ENCODE assay signal across 10 cellular contexts in genomic region chr5:132055808-132056609, GRCh38. TPM values are rescaled to one million over a fixed set of nuclear protein-coding genes. Genes with fewer than 3 reads are reported as not detected.
A peak's percentile ranks its signal among the peaks of the same experiment; 100 is the strongest.
DNase-seq lines count a peak whose midpoint lies in the region; ATAC-seq and TF ChIP-seq lines count a peak whose summit lies in the region.
"Had no signal": no experiment of that assay in that cellular context is flagged by ENCODE, and none has a peak within 500 bp of the region (broad histone marks: within the 10 kb centered on the region; RNA-seq: fewer than 3 reads in every experiment).

No MANE protein-coding gene starts in this region.

- peak overlapping the region; percentile 87 for H3K27ac Mint-ChIP-seq in activated naive CD8-positive, alpha-beta T cell treated with anti-CD3 and anti-CD28 coated beads, Interleukin-2, amount 50 U/mL, for 24 hours
- H3K27ac Mint-ChIP-seq in natural killer cell = peak overlapping the region; percentile 78 to 81

- no peaks in the 10 kb centered on the region for H3F3A ChIP-seq in PC-3 (ENCODE audit: low read length, unreplicated experiment)

- no peaks in the 10 kb centered on the region for H3K36me3 ChIP-seq in PC-3 (ENCODE audit: low read depth, low read length)

- no peaks in the 10 kb centered on the region for H3K27me3 Mint-ChIP-seq in activated naive CD8-positive, alpha-beta T cell treated with anti-CD3 and anti-CD28 coated beads, Interleukin-2, amount 50 U/mL, for 24 hours
- peaks cover 5 to 14% of the 10 kb centered on the region in 2 donors for H3K27me3 Mint-ChIP-seq in natural killer cell (ENCODE audit: low read depth in 2 of 2)

- H4K20me1 ChIP-seq in PC-3 (ENCODE audit: low read length) = no peaks in the 10 kb centered on the region

- no peaks in the 10 kb centered on the region for H3K27me3 ChIP-seq in PC-3 (ENCODE audit: low read length)

- DNase-seq in Daoy (ENCODE audit: low read depth) (peak; percentile 6), T-helper 22 cell (ENCODE audit: low read depth) (peak; percentile 62), natural killer cell (peak; percentile 49), NCI-H146 (lab: John Stamatoyannopoulos, UW) (no peak), PC-3 (no peak), foreskin fibroblast (no peak)
- DNase-seq in activated naive CD8-positive, alpha-beta T cell treated with anti-CD3 and anti-CD28 coated beads, Interleukin-2, amount 50 U/mL, for 24 hours = peak; percentile 54
- DNase-seq: NCI-H510A treated with DMSO at 0.1 percent for 48 hours had no signal

- BruUV-seq in PC-3 (replicated peaks; lab: Mats Ljungman, UMichigan) = no TSS peak

- H3K4me3 Mint-ChIP-seq in activated naive CD8-positive, alpha-beta T cell treated with anti-CD3 and anti-CD28 coated beads, Interleukin-2, amount 50 U/mL, for 24 hours = peak overlapping the region; percentile 16
- peak overlapping the region; percentile 50 for H3K4me3 Mint-ChIP-seq in natural killer cell

- POLR2A ChIA-PET in PC-3 (lab: Charles Lee; ENCODE audit: unreplicated experiment) = no interaction called here

- ATAC-seq in activated naive CD8-positive, alpha-beta T cell treated with anti-CD3 and anti-CD28 coated beads, Interleukin-2, amount 50 U/mL, for 24 hours = peak; percentile 50
- ATAC-seq in natural killer cell = peak; percentile 80 to 90 (median 87)
- ATAC-seq in GM19455 (IDR thresholded peaks at IDR 0.05; ENCODE audit: unreplicated experiment) = no peak
- ATAC-seq in PC-3 = no peak

- no peak overlapping the region for H3K4me3 ChIP-seq in PC-3 (ENCODE audit: low read length)
- no peak overlapping the region for H3K4me3 ChIP-seq in foreskin fibroblast (ENCODE audit: low read depth in 1 of 2, low read length in 2 of 2)

- no peaks in the 10 kb centered on the region for H3K79me2 ChIP-seq in PC-3 (ENCODE audit: low read length)

- H3K36me3 Mint-ChIP-seq in activated naive CD8-positive, alpha-beta T cell treated with anti-CD3 and anti-CD28 coated beads, Interleukin-2, amount 50 U/mL, for 24 hours (ENCODE audit: low read depth) = no peaks in the 10 kb centered on the region
- H3K36me3 Mint-ChIP-seq in natural killer cell = no peaks in the 10 kb centered on the region

- H3K27ac ChIP-seq in PC-3 (ENCODE audit: low read length) = no peak overlapping the region

- CTCF ChIA-PET in PC-3 (lab: Charles Lee) = no interaction called here

- intact Hi-C loops in natural killer cell (cut with micrococcal nuclease) = loop anchor here (2.0 kb wide), 1 partner anchor 29 kb away; no protein-coding TSS in a partner anchor
- intact Hi-C loops in PC-3 (cut with micrococcal nuclease) = no loop called here

- TF ChIP-seq CTCF in natural killer cell (IDR thresholded peaks at IDR 0.05) (no peak), PC-3 (conservative IDR thresholded peaks at IDR 0.05; ENCODE audit: low read depth, low read length) (no peak), foreskin fibroblast (IDR thresholded peaks at IDR 0.05; ENCODE audit: low read depth, low read length) (no peak)

- no peak overlapping the region for H2AFZ ChIP-seq in PC-3 (ENCODE audit: low read length)

- H3K9me3 ChIP-seq in PC-3 (ENCODE audit: low read length) = no peaks in the 10 kb centered on the region

- no peaks in the 10 kb centered on the region for H3K9me3 Mint-ChIP-seq in activated naive CD8-positive, alpha-beta T cell treated with anti-CD3 and anti-CD28 coated beads, Interleukin-2, amount 50 U/mL, for 24 hours
- H3K9me3 Mint-ChIP-seq in natural killer cell = no peaks in the 10 kb centered on the region

- no peaks in the 10 kb centered on the region for H3K4me1 ChIP-seq in PC-3 (ENCODE audit: insufficient read depth, low read length)

- peaks cover 65% of the 10 kb centered on the region for H3K4me1 Mint-ChIP-seq in activated naive CD8-positive, alpha-beta T cell treated with anti-CD3 and anti-CD28 coated beads, Interleukin-2, amount 50 U/mL, for 24 hours
- H3K4me1 Mint-ChIP-seq in natural killer cell = peaks cover 22 to 59% of the 10 kb centered on the region in 2 donors

- H3K9ac ChIP-seq in PC-3 (ENCODE audit: low read length) = no peak overlapping the region

- no peaks in the 10 kb centered on the region for H3K9me2 ChIP-seq in PC-3 (replicated peaks; ENCODE audit: low read length)

- H3K4me2 ChIP-seq in PC-3 (ENCODE audit: low read length) = no peak overlapping the region

RNA-seq across cellular contexts. Expression of gene IL3, which starts 4.4 kb away (rescaled TPM):
- not detected in 2 replicates for total RNA-seq in Daoy (2014; rRNA removed; shearing (Covaris generic))
- total RNA-seq in natural killer cell (not detected), PC-3 (2014; rRNA removed) (not detected in 2 replicates)
- total RNA-seq: kidney epithelial cell had no signal

RNA-seq across cellular contexts. Expression of gene CSF2, which starts 17.6 kb away (rescaled TPM):
- 16.4 and 25.3 TPM in 2 replicates for total RNA-seq in Daoy (2014; rRNA removed; shearing (Covaris generic))
- 1 to 10 TPM in 1 of 3 donors, under 1 TPM in 2; 0.65 to 1.2 (median 0.82) TPM for total RNA-seq in natural killer cell
- total RNA-seq in PC-3 (2014; rRNA removed) = 69.9 and 93.6 TPM in 2 replicates

RNA-seq across cellular contexts. Expression of gene ACSL6, which starts 44.6 kb away (rescaled TPM):
- total RNA-seq in Daoy (2014; rRNA removed; shearing (Covaris generic)) = 0.06 and 0.46 TPM in 2 replicates
- 1 to 10 TPM; 2.1 to 2.2 (median 2.2) TPM for total RNA-seq in natural killer cell
- total RNA-seq in PC-3 (2014; rRNA removed) = 0.15 and 0.35 TPM in 2 replicates

Comparison
In these comparisons a context has a peak if more than half of its experiments do, and no peak if none do; other contexts are left out.
1. DNase-seq: peak in Daoy (single experiment), T-helper 22 cell (single experiment), activated naive CD8-positive, alpha-beta T cell treated with anti-CD3 and anti-CD28 coated beads, Interleukin-2, amount 50 U/mL, for 24 hours (single experiment) and natural killer cell (single experiment); none in NCI-H146 (single experiment), PC-3 (single experiment) and foreskin fibroblast (0 of 2).
2. ATAC-seq: peak in activated naive CD8-positive, alpha-beta T cell treated with anti-CD3 and anti-CD28 coated beads, Interleukin-2, amount 50 U/mL, for 24 hours (single experiment) and natural killer cell (3 of 3); none in GM19455 (single experiment) and PC-3 (single experiment).